8 cellular contexts compared by ENCODE assay signal in the genomic region with DNA sequence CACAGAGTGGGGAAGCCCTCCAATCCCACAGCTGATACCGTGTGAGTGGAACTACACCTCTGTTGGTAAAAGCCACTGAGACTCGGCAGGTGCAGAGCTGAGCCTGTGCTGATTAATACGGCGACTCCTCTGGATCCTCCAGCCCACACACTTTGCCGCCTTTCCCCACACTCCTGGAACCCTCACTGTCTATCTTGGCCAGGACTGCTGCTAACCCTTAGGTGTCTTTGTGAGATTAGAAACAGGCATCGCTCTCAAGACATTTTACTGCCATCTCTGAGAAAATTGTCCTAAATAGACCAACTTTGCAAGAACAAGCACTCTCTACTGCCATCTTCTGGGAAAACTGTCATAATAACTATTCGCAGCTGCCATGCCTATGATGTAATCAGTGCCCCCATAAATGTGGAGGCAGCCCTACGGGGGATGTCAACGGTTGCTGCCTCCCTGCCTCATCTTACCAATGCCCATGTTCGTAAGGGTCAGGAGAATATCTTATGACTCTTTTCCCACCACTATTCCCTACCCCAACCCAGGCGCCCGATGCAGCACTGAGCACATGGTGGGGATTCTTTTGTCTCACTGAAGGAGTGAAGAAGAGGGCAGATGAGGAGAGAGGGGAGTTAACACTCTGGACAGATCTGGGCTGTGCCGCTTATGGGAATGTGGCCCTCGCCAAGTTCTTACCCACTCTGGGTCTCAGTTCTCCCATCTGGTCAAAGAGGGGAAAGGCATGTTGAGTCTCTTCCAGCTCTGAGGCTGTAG. TPM values are rescaled to one million over a fixed set of nuclear protein-coding genes. Genes with fewer than 3 reads are reported as not detected.
DNase-seq lines count a peak whose midpoint lies in the region; ATAC-seq and TF ChIP-seq lines count a peak whose summit lies in the region.

No MANE protein-coding gene starts in this region.

- no peak overlapping the region for H3K23ac ChIP-seq in mesenchymal stem cell (ENCODE audit: low read length in 2 of 2)

- H3K79me2 ChIP-seq in KMS-11 (ENCODE audit: insufficient read depth, low read depth) (no peaks in the 10 kb centered on the region), OCI-LY7 (ENCODE audit: insufficient read depth, low read depth, low read length) (no peaks in the 10 kb centered on the region)

- H3K4me3 ChIP-seq in KMS-11 (IDR thresholded peaks at IDR 0.05; ENCODE audit: insufficient read depth, low read depth, low read length) = no peak overlapping the region
- no peak overlapping the region for H3K4me3 ChIP-seq in OCI-LY7 (ENCODE audit: low read depth, low read length, poor library complexity, severe bottlenecking)
- H3K4me3 ChIP-seq in mesenchymal stem cell (ENCODE audit: insufficient read depth in 1 of 2, low read depth in 1 of 2, low read length in 2 of 2) = no peak overlapping the region

- ATAC-seq in GM19463 (IDR thresholded peaks at IDR 0.05; ENCODE audit: unreplicated experiment) = no peak

- H2BK12ac ChIP-seq in mesenchymal stem cell (ENCODE audit: low read length in 2 of 2) = no peak overlapping the region

- H4K8ac ChIP-seq in mesenchymal stem cell (ENCODE audit: low read length) = no peak overlapping the region

- H2AK5ac ChIP-seq in mesenchymal stem cell (ENCODE audit: low read length, severe bottlenecking) = no peak overlapping the region

- H3K9me3 ChIP-seq in OCI-LY7 (ENCODE audit: low read length) = no peaks in the 10 kb centered on the region
- H3K9me3 ChIP-seq in mesenchymal stem cell (ENCODE audit: control insufficient read depth, low read length) = no peaks in the 10 kb centered on the region

- peaks cover 55% of the 10 kb centered on the region for H3K27me3 ChIP-seq in KMS-11 (ENCODE audit: insufficient read depth, low read depth)
- peaks cover 0 to 12% of the 10 kb centered on the region in 2 experiments for H3K27me3 ChIP-seq in mesenchymal stem cell (ENCODE audit: control insufficient read depth in 1 of 2, insufficient read depth in 1 of 2, low read length in 2 of 2)

- H3K4ac ChIP-seq in mesenchymal stem cell (ENCODE audit: low read depth in 1 of 2, low read length in 2 of 2) = no peak overlapping the region

- intact Hi-C loops in OCI-LY7 (cut with micrococcal nuclease; ENCODE audit: unreplicated experiment) = loop anchor here (1.0 kb wide), 1 partner anchor 174 kb away; no protein-coding TSS in a partner anchor

- H3K9ac ChIP-seq in KMS-11 = no peak overlapping the region
- no peak overlapping the region for H3K9ac ChIP-seq in mesenchymal stem cell (ENCODE audit: low read length)

- H2AFZ ChIP-seq in KMS-11 (ENCODE audit: low read depth) = peak overlapping the region; percentile 51
- H2AFZ ChIP-seq in OCI-LY7 (ENCODE audit: low read length) = no peak overlapping the region
- no peak overlapping the region for H2AFZ ChIP-seq in mesenchymal stem cell (ENCODE audit: low read depth, low read length)

- H3K36me3 ChIP-seq in KMS-11 (ENCODE audit: insufficient read depth) = no peaks in the 10 kb centered on the region
- H3K36me3 ChIP-seq in OCI-LY7 (ENCODE audit: insufficient read depth, low read length) = no peaks in the 10 kb centered on the region
- H3K36me3 ChIP-seq in mesenchymal stem cell (ENCODE audit: control insufficient read depth in 1 of 2, insufficient read depth in 2 of 2, low read depth in 1 of 2, low read length in 2 of 2) = peaks cover 23 to 81% of the 10 kb centered on the region in 2 experiments

- TF ChIP-seq CTCF in KMS-11 (conservative IDR thresholded peaks at IDR 0.05; ENCODE audit: low read depth, low read length) (peak; percentile 84), OCI-LY7 (conservative IDR thresholded peaks at IDR 0.05; ENCODE audit: low read length) (peak; percentile 77)

- POLR2A ChIA-PET in OCI-LY7 (lab: Charles Lee) = interaction anchor here (0.5 to 0.6 kb wide), 2 partner anchors 16 to 198 kb away, joined by 3 read pairs; no protein-coding TSS in a partner anchor

- DNase-seq in DMS79 treated with DMSO at 0.1 percent for 48 hours (lab: John Stamatoyannopoulos, UW) = peak; percentile 65
- DNase-seq in OCI-LY7 (ENCODE audit: low spot score) = peak; percentile 73
- peak; percentile 73 for DNase-seq in cerebellum (ENCODE audit: low spot score)
- DNase-seq in mesenchymal stem cell = peak; percentile 45
- no peak for DNase-seq in activated effector memory CD4-positive, alpha-beta T cell treated with anti-CD3 and anti-CD28 coated beads, Interleukin-2, amount 50 U/mL, for 16 hours
- DNase-seq in stimulated activated CD4-positive, alpha-beta T cell treated with anti-CD3 and anti-CD28 coated beads, Interleukin-12 subunit alpha, Interleukin-12 subunit beta, amount 100 ng/mL, for 4 hours = no peak

- H3K4me1 ChIP-seq in KMS-11 (ENCODE audit: low read depth, poor library complexity, severe bottlenecking) = peaks cover 9% of the 10 kb centered on the region
- H3K4me1 ChIP-seq in OCI-LY7 (ENCODE audit: insufficient read depth, low read length, poor library complexity, severe bottlenecking) = no peaks in the 10 kb centered on the region
- H3K4me1 ChIP-seq in mesenchymal stem cell (ENCODE audit: control insufficient read depth, insufficient read depth, low read depth, low read length) = peaks cover 13% of the 10 kb centered on the region

- H3K14ac ChIP-seq in mesenchymal stem cell (ENCODE audit: low read length in 2 of 2) = no peak overlapping the region

- no peak overlapping the region for H2BK15ac ChIP-seq in mesenchymal stem cell (ENCODE audit: low read depth, poor library complexity, severe bottlenecking)

- H4K20me1 ChIP-seq in KMS-11 (ENCODE audit: insufficient read depth) (no peaks in the 10 kb centered on the region), OCI-LY7 (ENCODE audit: insufficient read depth, low read length) (no peaks in the 10 kb centered on the region)

- no peak overlapping the region for H4K91ac ChIP-seq in mesenchymal stem cell (ENCODE audit: low read length)

- H2BK120ac ChIP-seq in mesenchymal stem cell (ENCODE audit: low read depth, low read length) = no peak overlapping the region

- WGBS in mesenchymal stem cell = 53% methylated on average over 11 of the region's 14 CpGs

- H3K9me2 ChIP-seq in OCI-LY7 (ENCODE audit: insufficient read depth, low read length) = no peaks in the 10 kb centered on the region

- no peaks in the 10 kb centered on the region for H3K79me1 ChIP-seq in mesenchymal stem cell (replicated peaks; ENCODE audit: low read length, poor library complexity, severe bottlenecking)

- no peak overlapping the region for H3K27ac ChIP-seq in KMS-11
- no peak overlapping the region for H3K27ac ChIP-seq in OCI-LY7 (ENCODE audit: low read depth, low read length, poor library complexity, severe bottlenecking)
- H3K27ac ChIP-seq in mesenchymal stem cell (ENCODE audit: low read length, poor library complexity, severe bottlenecking) = no peak overlapping the region

- CTCF ChIA-PET in OCI-LY7 (lab: Charles Lee; ENCODE audit: unreplicated experiment) = interaction anchor here (0.6 kb wide), 1 partner anchor 174 kb away, joined by 3 read pairs; no protein-coding TSS in a partner anchor

- H3K18ac ChIP-seq in mesenchymal stem cell (ENCODE audit: low read depth in 1 of 2, low read length in 2 of 2) = no peak overlapping the region

- no peak overlapping the region for H2BK5ac ChIP-seq in mesenchymal stem cell (ENCODE audit: low read depth, low read length, poor library complexity, severe bottlenecking)

- H3K4me2 ChIP-seq in KMS-11 (peak overlapping the region; percentile 34), OCI-LY7 (ENCODE audit: low read length) (no peak overlapping the region), mesenchymal stem cell (ENCODE audit: low read length, poor library complexity, severe bottlenecking) (no peak overlapping the region)

- no TSS peak for BruUV-seq in OCI-LY7 (replicated peaks; lab: Mats Ljungman, UMichigan)

RNA-seq across cellular contexts. Expression of gene KCNB1, which starts 26.1 kb away (rescaled TPM):
- 0.03 TPM in 1 of 2 replicates, not detected in the other for total RNA-seq in OCI-LY7 (2014; rRNA removed; shearing (Covaris generic))
- total RNA-seq in OCI-LY7 (2022) (0.07 TPM in 1 of 2 replicates, not detected in the other), cerebellum (10.0 TPM)
- under 0.01 TPM for polyA plus RNA-seq in mesenchymal stem cell (2013, experiment 1 of 2)
- under 0.01 TPM for polyA plus RNA-seq in mesenchymal stem cell (2013, experiment 2 of 2)

RNA-seq across cellular contexts. Expression of gene PTGIS, which starts 59.3 kb away (rescaled TPM):
- total RNA-seq in OCI-LY7 (2014; rRNA removed; shearing (Covaris generic)) = not detected in 2 replicates
- total RNA-seq in OCI-LY7 (2022) = not detected in 2 replicates
- total RNA-seq in cerebellum = 9.7 TPM
- polyA plus RNA-seq in mesenchymal stem cell (2013, experiment 1 of 2) = 0.01 TPM
- 0.01 TPM for polyA plus RNA-seq in mesenchymal stem cell (2013, experiment 2 of 2)

Comparison
In these comparisons a context has a peak if more than half of its experiments do, and no peak if none do; other contexts are left out.
1. DNase-seq: peak in DMS79 treated with DMSO at 0.1 percent for 48 hours (single experiment), OCI-LY7 (single experiment), cerebellum (single experiment) and mesenchymal stem cell (single experiment); none in activated effector memory CD4-positive, alpha-beta T cell treated with anti-CD3 and anti-CD28 coated beads, Interleukin-2, amount 50 U/mL, for 16 hours (single experiment) and stimulated activated CD4-positive, alpha-beta T cell treated with anti-CD3 and anti-CD28 coated beads, Interleukin-12 subunit alpha, Interleukin-12 subunit beta, amount 100 ng/mL, for 4 hours (single experiment).
2. RNA of gene KCNB1, which starts 26.1 kb away (total RNA-seq): 10.0 TPM in cerebellum (single experiment); 0.03 to 0.07 TPM in OCI-LY7; every median in the first group is over 10 times any median in the second.
3. RNA of gene PTGIS, which starts 59.3 kb away (total RNA-seq): 9.7 TPM in cerebellum (single experiment); not detected in OCI-LY7; every median in the first group is over 10 times any median in the second.